Comparison of ENCODE assay signal across 2 cellular contexts in genomic region chr20:45657038-45657437, GRCh38. TPM values are rescaled to one million over a fixed set of nuclear protein-coding genes. Genes with fewer than 3 reads are reported as not detected.
"Had no signal": no experiment of that assay in that cellular context is flagged by ENCODE, and none has a peak within 500 bp of the region (broad histone marks: within the 10 kb centered on the region; RNA-seq: fewer than 3 reads in every experiment).

No MANE protein-coding gene starts in this region.

RNA-seq across cellular contexts. Expression of gene WFDC11, which starts 13.0 kb away (rescaled TPM):
- total RNA-seq: G401, GM12878 had no signal
- polyA plus RNA-seq: GM12878 had no signal

RNA-seq across cellular contexts. Expression of gene WFDC9, which starts 26.0 kb away (rescaled TPM):
- total RNA-seq: G401, GM12878 had no signal
- polyA plus RNA-seq: GM12878 had no signal

RNA-seq across cellular contexts. Expression of gene WFDC10A, which starts 27.5 kb away (rescaled TPM):
- total RNA-seq: G401, GM12878 had no signal
- polyA plus RNA-seq: GM12878 had no signal

RNA-seq across cellular contexts. Expression of gene WFDC13, which starts 44.8 kb away (rescaled TPM):
- total RNA-seq: G401, GM12878 had no signal
- polyA plus RNA-seq: GM12878 had no signal

RNA-seq across cellular contexts. Expression of gene WFDC10B, which starts 47.8 kb away (rescaled TPM):
- total RNA-seq: G401, GM12878 had no signal
- polyA plus RNA-seq: GM12878 had no signal
